In genomic region chr21:28725396-28725795, GRCh38 we compare ENCODE assay signal across 17 cellular contexts.
DNase-seq lines count a peak whose midpoint lies in the region; ATAC-seq and TF ChIP-seq lines count a peak whose summit lies in the region.
"Had no signal": no experiment of that assay in that cellular context is flagged by ENCODE, and none has a peak within 500 bp of the region (broad histone marks: within the 10 kb centered on the region; RNA-seq: fewer than 3 reads in every experiment).

No MANE protein-coding gene starts in this region.

- no peaks in the 10 kb centered on the region for H3K27me3 ChIP-seq in foreskin keratinocyte

- DNase-seq in AG10803 (ENCODE audit: low read depth) (peak; percentile 36), EH (ENCODE audit: low read depth) (peak; percentile 29), astrocyte of the hippocampus (ENCODE audit: low read depth, low spot score) (peak; percentile 11), foreskin keratinocyte (peak in 1 of 2 donors; percentile 47), GM03348 (ENCODE audit: low spot score) (no peak)
- no peak for DNase-seq in stimulated activated effector memory CD8-positive, alpha-beta T cell treated with anti-CD3 and anti-CD28 coated beads, Interleukin-12 subunit alpha, Interleukin-12 subunit beta, amount 100 ng/mL, for 72 hours (ENCODE audit: low spot score in 2 of 2)
- DNase-seq: CD8-positive, alpha-beta T cell; COR-L47; DMS153; DMS79 treated with DMSO at 0.1 percent for 48 hours; GF-D8; GM23248; H9; IMR-90 had no signal

- no peak overlapping the region for H3K27ac ChIP-seq in foreskin keratinocyte
- H3K27ac ChIP-seq: A549, GM23248 had no signal

- H3K4me3 ChIP-seq in AG10803 (ENCODE audit: low read length): no peak overlapping the region
- H3K4me3 ChIP-seq: A549, GM23248 had no signal

- H3K27ac Mint-ChIP-seq in stimulated activated effector memory CD8-positive, alpha-beta T cell treated with anti-CD3 and anti-CD28 coated beads, Interleukin-12 subunit alpha, Interleukin-12 subunit beta, amount 100 ng/mL, for 72 hours: no peak overlapping the region
- H3K27ac Mint-ChIP-seq: CD14-positive monocyte; CD8-positive, alpha-beta T cell; H9 had no signal

- H3K9me3 Mint-ChIP-seq in stimulated activated effector memory CD8-positive, alpha-beta T cell treated with anti-CD3 and anti-CD28 coated beads, Interleukin-12 subunit alpha, Interleukin-12 subunit beta, amount 100 ng/mL, for 72 hours: no peaks in the 10 kb centered on the region
- H3K9me3 Mint-ChIP-seq: CD8-positive, alpha-beta T cell; H9 had no signal

- no peaks in the 10 kb centered on the region for H3K36me3 Mint-ChIP-seq in stimulated activated effector memory CD8-positive, alpha-beta T cell treated with anti-CD3 and anti-CD28 coated beads, Interleukin-12 subunit alpha, Interleukin-12 subunit beta, amount 100 ng/mL, for 72 hours
- H3K36me3 Mint-ChIP-seq: CD14-positive monocyte had no signal

- H3K4me3 Mint-ChIP-seq in stimulated activated effector memory CD8-positive, alpha-beta T cell treated with anti-CD3 and anti-CD28 coated beads, Interleukin-12 subunit alpha, Interleukin-12 subunit beta, amount 100 ng/mL, for 72 hours: no peak overlapping the region
- H3K4me3 Mint-ChIP-seq: CD14-positive monocyte; CD8-positive, alpha-beta T cell; H9 had no signal

- no peaks in the 10 kb centered on the region for H3K4me1 Mint-ChIP-seq in stimulated activated effector memory CD8-positive, alpha-beta T cell treated with anti-CD3 and anti-CD28 coated beads, Interleukin-12 subunit alpha, Interleukin-12 subunit beta, amount 100 ng/mL, for 72 hours

- TF ChIP-seq CTCF in AG10803 (conservative IDR thresholded peaks at IDR 0.05; ENCODE audit: low read length) (no peak), foreskin keratinocyte (conservative IDR thresholded peaks at IDR 0.05) (no peak)

- peaks cover 8% of the 10 kb centered on the region for H3K4me1 ChIP-seq in foreskin keratinocyte
- H3K4me1 ChIP-seq: A549 had no signal

- ATAC-seq in foreskin keratinocyte (peak; percentile 66), GM18858 (IDR thresholded peaks at IDR 0.05; ENCODE audit: unreplicated experiment) (no peak)
- ATAC-seq in stimulated activated effector memory CD8-positive, alpha-beta T cell treated with anti-CD3 and anti-CD28 coated beads, Interleukin-12 subunit alpha, Interleukin-12 subunit beta, amount 100 ng/mL, for 72 hours: no peak
- ATAC-seq: A549; CD8-positive, alpha-beta T cell had no signal

Comparison
In these comparisons a context has a peak if more than half of its experiments do, and no peak if none do; other contexts are left out.
1. DNase-seq: peak in AG10803 (single experiment), EH (single experiment) and astrocyte of the hippocampus (single experiment); none in GM03348 (single experiment) and stimulated activated effector memory CD8-positive, alpha-beta T cell treated with anti-CD3 and anti-CD28 coated beads, Interleukin-12 subunit alpha, Interleukin-12 subunit beta, amount 100 ng/mL, for 72 hours (0 of 2).